8 cellular contexts compared by ENCODE assay signal in genomic region chr11:11265994-11266606, GRCh38.
DNase-seq lines count a peak whose midpoint lies in the region; ATAC-seq and TF ChIP-seq lines count a peak whose summit lies in the region.

No MANE protein-coding gene starts in this region.

- WGBS in psoas muscle, 3 donors: 44 to 56% (median 50%) methylated on average over 8 of the region's 8 CpGs

- H3K27me3 ChIP-seq in HAP-1 (ENCODE audit: low read depth) (no peaks in the 10 kb centered on the region), psoas muscle (ENCODE audit: insufficient read depth in 3 of 3, low read length in 2 of 3) (no peaks in the 10 kb centered on the region)

- H3K36me3 ChIP-seq in HAP-1 (replicated peaks): no peaks in the 10 kb centered on the region
- no peaks in the 10 kb centered on the region for H3K36me3 ChIP-seq in psoas muscle (ENCODE audit: insufficient read depth in 1 of 2, low read depth in 1 of 2)

- H3K4me1 ChIP-seq in HAP-1 (no peaks in the 10 kb centered on the region), psoas muscle (no peaks in the 10 kb centered on the region)

- no peak overlapping the region for H3K27ac ChIP-seq in psoas muscle

- DNase-seq in Daoy (ENCODE audit: low read depth) (peak; percentile 54), HAP-1 (ENCODE audit: low spot score in 2 of 2) (peak; percentile 28 to 77), NCI-H748 treated with DMSO at 0.1 percent for 48 hours (lab: John Stamatoyannopoulos, UW) (peak; percentile 20), activated T-cell treated with anti-CD3 and anti-CD28 coated beads for 1 hour (ENCODE audit: low read depth) (peak; percentile 40), fibroblast of pulmonary artery (ENCODE audit: low read depth) (peak; percentile 13), psoas muscle (peak; percentile 40 to 76), NCI-H1048 (lab: John Stamatoyannopoulos, UW) (no peak)

- peak; percentile 69 to 92 (median 84) for ATAC-seq in psoas muscle
- no peak for ATAC-seq in HG02884 (IDR thresholded peaks at IDR 0.05; ENCODE audit: unreplicated experiment)

- H3K4me3 ChIP-seq in HAP-1: no peak overlapping the region
- H3K4me3 ChIP-seq in fibroblast of pulmonary artery (replicated peaks; ENCODE audit: low read depth, low read length): no peak overlapping the region
- no peak overlapping the region for H3K4me3 ChIP-seq in psoas muscle

- H3K9me3 ChIP-seq in HAP-1: no peaks in the 10 kb centered on the region
- H3K9me3 ChIP-seq in psoas muscle: no peaks in the 10 kb centered on the region

- intact Hi-C loops in psoas muscle (cut with DNase I): loop anchor here (2.0 to 10.0 kb wide), 4 partner anchors 229 to 519 kb away; no protein-coding TSS in a partner anchor

- in situ Hi-C loops in HAP-1 (cut with MboI; ENCODE audit: low sequenced_read_pairs): loop anchor here (10.0 to 25.0 kb wide), 2 partner anchors 241 to 479 kb away; no protein-coding TSS in a partner anchor

- TF ChIP-seq CTCF in fibroblast of pulmonary artery (IDR thresholded peaks at IDR 0.05; ENCODE audit: low read length, missing control alignments) (peak; percentile 70), psoas muscle (IDR thresholded peaks at IDR 0.05) (peak; percentile 82)
